In the genomic region with DNA sequence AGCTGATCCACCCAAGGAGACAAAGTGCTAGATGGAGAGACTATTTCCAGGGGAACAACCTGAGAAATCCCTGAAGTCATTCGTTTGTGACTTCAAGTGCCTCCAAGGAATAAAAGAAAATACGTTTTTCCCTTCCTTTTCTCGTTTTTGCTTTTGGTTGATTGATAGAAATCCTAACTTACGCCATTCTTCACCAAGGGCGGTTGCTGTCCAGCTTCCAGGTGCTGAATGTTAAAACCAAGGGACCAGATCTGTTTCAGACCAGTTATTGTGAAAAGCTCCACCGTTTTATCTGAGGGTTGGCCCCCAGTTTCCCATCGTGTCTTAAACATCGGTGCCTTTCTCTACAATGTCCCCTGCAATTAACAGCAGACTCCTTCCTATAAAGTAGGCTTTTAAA, we compare ENCODE assay signal across 12 cellular contexts.
A peak's percentile ranks its signal among the peaks of the same experiment; 100 is the strongest.
DNase-seq lines count a peak whose midpoint lies in the region; ATAC-seq and TF ChIP-seq lines count a peak whose summit lies in the region.
"Had no signal": no experiment of that assay in that cellular context is flagged by ENCODE, and none has a peak within 500 bp of the region (broad histone marks: within the 10 kb centered on the region; RNA-seq: fewer than 3 reads in every experiment).

No MANE protein-coding gene starts in this region.

- H3K9me3 ChIP-seq in IMR-90 (ENCODE audit: control insufficient read depth, insufficient read depth, low read length): no peaks in the 10 kb centered on the region
- H3K9me3 ChIP-seq: neutrophil had no signal

- dilution Hi-C loops in IMR-90 (cut with HindIII; ENCODE audit: low sequenced_read_pairs, unreplicated experiment): no loop called here

- no peak overlapping the region for H2AFZ ChIP-seq in IMR-90 (replicated peaks; ENCODE audit: low read length, poor library complexity)

- no peak overlapping the region for H2BK5ac ChIP-seq in IMR-90 (ENCODE audit: low read depth, low read length, poor library complexity, severe bottlenecking)

- no peak overlapping the region for H3K14ac ChIP-seq in IMR-90 (replicated peaks; ENCODE audit: low read depth, low read length)

- H3K79me1 ChIP-seq in IMR-90 (ENCODE audit: low read depth in 1 of 2, low read length in 2 of 2): no peaks in the 10 kb centered on the region

- ATAC-seq in IMR-90 (ENCODE audit: low read depth): no peak
- no peak for ATAC-seq in HG02763 (IDR thresholded peaks at IDR 0.05; ENCODE audit: unreplicated experiment)
- ATAC-seq in HG02678 (IDR thresholded peaks at IDR 0.05; ENCODE audit: unreplicated experiment): no peak

- H3K56ac ChIP-seq in IMR-90 (ENCODE audit: extremely low read depth, insufficient read depth, low read length): no peak overlapping the region

- TF ChIP-seq RAD21 in IMR-90 (IDR thresholded peaks at IDR 0.05; ENCODE audit: low read length): no peak

- H2AK9ac ChIP-seq in IMR-90 (replicated peaks; ENCODE audit: low read depth, low read length, poor library complexity): no peak overlapping the region

- no peak overlapping the region for H2BK15ac ChIP-seq in IMR-90 (ENCODE audit: low read depth, low read length)

- no peak for TF ChIP-seq POLR2A in IMR-90 (IDR thresholded peaks at IDR 0.05; ENCODE audit: low read depth, low read length)

- H4K8ac ChIP-seq in IMR-90 (ENCODE audit: low read depth in 2 of 2, low read length in 2 of 2): no peak overlapping the region

- H3K36me3 ChIP-seq in IMR-90 (ENCODE audit: control insufficient read depth, insufficient read depth, low read length): no peaks in the 10 kb centered on the region
- H3K36me3 ChIP-seq: BLaER1, neutrophil had no signal

- no peaks in the 10 kb centered on the region for H4K20me1 ChIP-seq in IMR-90 (ENCODE audit: insufficient read depth, low read length)
- H4K20me1 ChIP-seq: BLaER1 had no signal

- intact Hi-C loops in IMR-90 (cut with micrococcal nuclease): loop anchor here (10.0 kb wide), 3 partner anchors 519 to 1099 kb away; partner anchors contain the start of gene SGCD

- in situ Hi-C loops in IMR-90 (cut with MboI; ENCODE audit: low sequenced_read_pairs): no loop called here

- no peak overlapping the region for H3K4me2 ChIP-seq in IMR-90 (ENCODE audit: low read depth, low read length)
- H3K4me2 ChIP-seq: BLaER1 had no signal

- no peak overlapping the region for H3K18ac ChIP-seq in IMR-90 (ENCODE audit: low read depth, low read length)

- peak; percentile 33 for DNase-seq in AG08395 (ENCODE audit: low spot score)
- peak; percentile 4 for DNase-seq in IMR-90
- DNase-seq in choroid plexus epithelial cell (ENCODE audit: low read depth): peak; percentile 9
- DNase-seq in lung microvascular endothelial cell (ENCODE audit: low read depth in 2 of 2): peak; percentile 15 to 43
- no peak for DNase-seq in NCI-H1436 treated with DMSO at 0.1 percent for 48 hours (lab: John Stamatoyannopoulos, UW)
- no peak for DNase-seq in stimulated activated CD4-positive, alpha-beta T cell treated with anti-CD3 and anti-CD28 coated beads, Interleukin-12 subunit alpha, Interleukin-12 subunit beta, amount 100 ng/mL, for 4 hours
- DNase-seq: activated T-cell treated with anti-CD3 and anti-CD28 coated beads for 4 hours, NCI-H226 had no signal

- POLR2A ChIA-PET in IMR-90 (lab: Charles Lee; ENCODE audit: unreplicated experiment): no interaction called here

- no peaks in the 10 kb centered on the region for H3K4me1 ChIP-seq in IMR-90 (ENCODE audit: control insufficient read depth, insufficient read depth, low read length)
- H3K4me1 ChIP-seq: BLaER1 had no signal

- H4K5ac ChIP-seq in IMR-90 (ENCODE audit: low read depth, low read length): no peak overlapping the region

- peaks cover 27% of the 10 kb centered on the region for H3K27me3 ChIP-seq in IMR-90 (ENCODE audit: control insufficient read depth, insufficient read depth, low read length)
- H3K27me3 ChIP-seq: BLaER1 had no signal

- no peak overlapping the region for H4K91ac ChIP-seq in IMR-90 (ENCODE audit: insufficient read depth, low read depth, low read length)

- H3K4ac ChIP-seq in IMR-90 (ENCODE audit: low read depth, low read length): no peak overlapping the region

- H3K23ac ChIP-seq in IMR-90 (ENCODE audit: low read depth, low read length): no peak overlapping the region

- no peak overlapping the region for H2AK5ac ChIP-seq in IMR-90 (ENCODE audit: low read depth, low read length)

- no peak overlapping the region for H3K9ac ChIP-seq in IMR-90 (ENCODE audit: low read depth, low read length)
- H3K9ac ChIP-seq: BLaER1 had no signal

- H3K27ac ChIP-seq in IMR-90 (ENCODE audit: insufficient read depth, low read length): no peak overlapping the region
- H3K27ac ChIP-seq: BLaER1, neutrophil had no signal

- CTCF ChIA-PET in IMR-90 (lab: Yijun Ruan, JAX): no interaction called here

- TF ChIP-seq CTCF in IMR-90 (conservative IDR thresholded peaks at IDR 0.05; ENCODE audit: low read depth, low read length): no peak
- no peak for TF ChIP-seq CTCF in choroid plexus epithelial cell (conservative IDR thresholded peaks at IDR 0.05; ENCODE audit: low read depth, low read length)

- H3K9me1 ChIP-seq in IMR-90 (ENCODE audit: insufficient read depth, low read length): no peaks in the 10 kb centered on the region

- BruUV-seq in IMR-90 (replicated peaks; lab: Mats Ljungman, UMichigan): no TSS peak

- no peak overlapping the region for H2BK20ac ChIP-seq in IMR-90 (ENCODE audit: low read depth, low read length)

- no CpG with 5 or more reads among the region's 8 CpGs for WGBS in IMR-90 (ENCODE audit: extremely low coverage in 2 of 2, insufficient read length in 1 of 2), 2 experiments

- H2BK120ac ChIP-seq in IMR-90 (ENCODE audit: low read depth, low read length): no peak overlapping the region

- H3K4me3 ChIP-seq in IMR-90 (ENCODE audit: insufficient read depth, low read depth, low read length): no peak overlapping the region
- H3K4me3 ChIP-seq in choroid plexus epithelial cell (ENCODE audit: low read depth, low read length): no peak overlapping the region
- H3K4me3 ChIP-seq: BLaER1 had no signal

TF ChIP-seq in IMR-90, 13 proteins besides CTCF, POLR2A, EP300 and RAD21:
- TF ChIP-seq MAZ (IDR thresholded peaks at IDR 0.05; ENCODE audit: borderline replicate concordance, low read depth, low read length) (no peak), CHD1 (IDR thresholded peaks at IDR 0.05; ENCODE audit: low read depth, low read length) (no peak), MXI1 (IDR thresholded peaks at IDR 0.05; ENCODE audit: borderline replicate concordance, low read depth, low read length) (no peak)
TF ChIP-seq in IMR-90: peak in this region for 0.

Comparison
In these comparisons a context has a peak if more than half of its experiments do, and no peak if none do; other contexts are left out.
1. DNase-seq: peak in AG08395 (single experiment), IMR-90 (single experiment), choroid plexus epithelial cell (single experiment) and lung microvascular endothelial cell (2 of 2); none in NCI-H1436 treated with DMSO at 0.1 percent for 48 hours (single experiment) and stimulated activated CD4-positive, alpha-beta T cell treated with anti-CD3 and anti-CD28 coated beads, Interleukin-12 subunit alpha, Interleukin-12 subunit beta, amount 100 ng/mL, for 4 hours (single experiment).